Comparison of ENCODE assay signal across 1 cellular context in the genomic region with DNA sequence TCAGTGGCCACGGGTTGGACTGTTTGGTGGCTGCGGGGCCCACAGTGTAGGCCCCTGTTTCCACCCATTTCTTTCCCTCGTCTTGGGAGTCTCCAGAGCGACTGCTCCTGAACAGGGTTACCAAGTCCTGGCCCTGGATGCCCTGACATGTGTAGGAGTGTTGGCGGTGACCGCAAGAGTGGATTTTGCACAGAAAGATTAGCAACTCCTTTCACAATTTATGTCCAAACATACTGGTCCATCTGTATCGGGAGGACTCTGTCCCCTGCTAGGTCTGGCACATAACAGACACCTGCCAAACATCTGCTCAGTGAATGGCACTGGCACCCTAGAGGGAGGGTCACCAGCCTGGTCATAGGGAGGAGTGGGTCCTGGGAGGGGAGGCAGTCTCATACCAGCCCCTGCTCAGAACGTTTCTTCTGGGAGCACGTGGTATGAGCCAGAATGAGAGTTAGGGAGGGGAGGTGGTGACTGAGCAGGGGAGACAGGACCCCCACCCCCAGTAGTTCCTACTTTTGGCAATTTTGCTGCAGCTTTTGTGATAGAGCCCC.
TF ChIP-seq lines count a peak whose summit lies in the region.

No MANE protein-coding gene starts in this region.

TF ChIP-seq in WTC11, 78 proteins besides CTCF, POLR2A, EP300 and RAD21 (continued from another document):
- TF ChIP-seq, protein P1, sequence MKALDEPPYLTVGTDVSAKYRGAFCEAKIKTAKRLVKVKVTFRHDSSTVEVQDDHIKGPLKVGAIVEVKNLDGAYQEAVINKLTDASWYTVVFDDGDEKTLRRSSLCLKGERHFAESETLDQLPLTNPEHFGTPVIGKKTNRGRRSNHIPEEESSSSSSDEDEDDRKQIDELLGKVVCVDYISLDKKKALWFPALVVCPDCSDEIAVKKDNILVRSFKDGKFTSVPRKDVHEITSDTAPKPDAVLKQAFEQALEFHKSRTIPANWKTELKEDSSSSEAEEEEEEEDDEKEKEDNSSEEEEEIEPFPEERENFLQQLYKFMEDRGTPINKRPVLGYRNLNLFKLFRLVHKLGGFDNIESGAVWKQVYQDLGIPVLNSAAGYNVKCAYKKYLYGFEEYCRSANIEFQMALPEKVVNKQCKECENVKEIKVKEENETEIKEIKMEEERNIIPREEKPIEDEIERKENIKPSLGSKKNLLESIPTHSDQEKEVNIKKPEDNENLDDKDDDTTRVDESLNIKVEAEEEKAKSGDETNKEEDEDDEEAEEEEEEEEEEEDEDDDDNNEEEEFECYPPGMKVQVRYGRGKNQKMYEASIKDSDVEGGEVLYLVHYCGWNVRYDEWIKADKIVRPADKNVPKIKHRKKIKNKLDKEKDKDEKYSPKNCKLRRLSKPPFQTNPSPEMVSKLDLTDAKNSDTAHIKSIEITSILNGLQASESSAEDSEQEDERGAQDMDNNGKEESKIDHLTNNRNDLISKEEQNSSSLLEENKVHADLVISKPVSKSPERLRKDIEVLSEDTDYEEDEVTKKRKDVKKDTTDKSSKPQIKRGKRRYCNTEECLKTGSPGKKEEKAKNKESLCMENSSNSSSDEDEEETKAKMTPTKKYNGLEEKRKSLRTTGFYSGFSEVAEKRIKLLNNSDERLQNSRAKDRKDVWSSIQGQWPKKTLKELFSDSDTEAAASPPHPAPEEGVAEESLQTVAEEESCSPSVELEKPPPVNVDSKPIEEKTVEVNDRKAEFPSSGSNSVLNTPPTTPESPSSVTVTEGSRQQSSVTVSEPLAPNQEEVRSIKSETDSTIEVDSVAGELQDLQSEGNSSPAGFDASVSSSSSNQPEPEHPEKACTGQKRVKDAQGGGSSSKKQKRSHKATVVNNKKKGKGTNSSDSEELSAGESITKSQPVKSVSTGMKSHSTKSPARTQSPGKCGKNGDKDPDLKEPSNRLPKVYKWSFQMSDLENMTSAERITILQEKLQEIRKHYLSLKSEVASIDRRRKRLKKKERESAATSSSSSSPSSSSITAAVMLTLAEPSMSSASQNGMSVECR (CRISPR knock-in tag; IDR thresholded peaks at IDR 0.05; ENCODE audit: borderline replicate concordance), result no peak
- TF ChIP-seq, protein P2, sequence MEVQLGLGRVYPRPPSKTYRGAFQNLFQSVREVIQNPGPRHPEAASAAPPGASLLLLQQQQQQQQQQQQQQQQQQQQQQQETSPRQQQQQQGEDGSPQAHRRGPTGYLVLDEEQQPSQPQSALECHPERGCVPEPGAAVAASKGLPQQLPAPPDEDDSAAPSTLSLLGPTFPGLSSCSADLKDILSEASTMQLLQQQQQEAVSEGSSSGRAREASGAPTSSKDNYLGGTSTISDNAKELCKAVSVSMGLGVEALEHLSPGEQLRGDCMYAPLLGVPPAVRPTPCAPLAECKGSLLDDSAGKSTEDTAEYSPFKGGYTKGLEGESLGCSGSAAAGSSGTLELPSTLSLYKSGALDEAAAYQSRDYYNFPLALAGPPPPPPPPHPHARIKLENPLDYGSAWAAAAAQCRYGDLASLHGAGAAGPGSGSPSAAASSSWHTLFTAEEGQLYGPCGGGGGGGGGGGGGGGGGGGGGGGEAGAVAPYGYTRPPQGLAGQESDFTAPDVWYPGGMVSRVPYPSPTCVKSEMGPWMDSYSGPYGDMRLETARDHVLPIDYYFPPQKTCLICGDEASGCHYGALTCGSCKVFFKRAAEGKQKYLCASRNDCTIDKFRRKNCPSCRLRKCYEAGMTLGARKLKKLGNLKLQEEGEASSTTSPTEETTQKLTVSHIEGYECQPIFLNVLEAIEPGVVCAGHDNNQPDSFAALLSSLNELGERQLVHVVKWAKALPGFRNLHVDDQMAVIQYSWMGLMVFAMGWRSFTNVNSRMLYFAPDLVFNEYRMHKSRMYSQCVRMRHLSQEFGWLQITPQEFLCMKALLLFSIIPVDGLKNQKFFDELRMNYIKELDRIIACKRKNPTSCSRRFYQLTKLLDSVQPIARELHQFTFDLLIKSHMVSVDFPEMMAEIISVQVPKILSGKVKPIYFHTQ (CRISPR knock-in tag; IDR thresholded peaks at IDR 0.05), result no peak
- no peak for TF ChIP-seq JUN (CRISPR knock-in tag; IDR thresholded peaks at IDR 0.05)
